8 cellular contexts compared by ENCODE assay signal in genomic region chr1:17335821-17336718, GRCh38. TPM values are rescaled to one million over a fixed set of nuclear protein-coding genes. Genes with fewer than 3 reads are reported as not detected.
DNase-seq lines count a peak whose midpoint lies in the region; ATAC-seq and TF ChIP-seq lines count a peak whose summit lies in the region.

No MANE protein-coding gene starts in this region.

- H3K4me3 ChIP-seq in left lung: no peak overlapping the region

- no peaks in the 10 kb centered on the region for H3K9me3 Mint-ChIP-seq in activated B cell treated with CpG ODN at 0.5 μM for 24 hours

- no peaks in the 10 kb centered on the region for H3K4me1 ChIP-seq in left lung

- CTCF ChIA-PET in activated B cell treated with CpG ODN at 0.5 μM for 24 hours (lab: Charles Lee): interaction anchor here (1.6 to 3.1 kb wide), 3 partner anchors 98 to 275 kb away, joined by 4 to 25 read pairs (median 23); no protein-coding TSS in a partner anchor

- ATAC-seq in activated B cell treated with CpG ODN at 0.5 μM for 24 hours (ENCODE audit: low read depth) (no peak), left lung (peak; percentile 76), HG02588 (IDR thresholded peaks at IDR 0.05; ENCODE audit: unreplicated experiment) (no peak)

- peaks cover 19% of the 10 kb centered on the region for H3K27me3 Mint-ChIP-seq in activated B cell treated with CpG ODN at 0.5 μM for 24 hours

- peak; percentile 48 to 63 for DNase-seq in NCI-H524 (lab: John Stamatoyannopoulos, UW)
- DNase-seq in NCI-H524 treated with DMSO at 0.1 percent for 48 hours (lab: John Stamatoyannopoulos, UW): no peak
- DNase-seq in NCI-H2029 (lab: John Stamatoyannopoulos, UW): peak; percentile 29
- DNase-seq in activated B cell treated with CpG ODN at 0.5 μM for 24 hours: peak; percentile 61
- peak; percentile 28 for DNase-seq in central memory CD4-positive, alpha-beta T cell
- DNase-seq in left lung: peak; percentile 46 to 92
- DNase-seq in stimulated activated CD4-positive, alpha-beta T cell treated with anti-CD3 and anti-CD28 coated beads, Interleukin-4, amount 100 ng/mL, for 4 hours: peak; percentile 21 to 67

- TF ChIP-seq CTCF in activated B cell treated with CpG ODN at 0.5 μM for 24 hours (IDR thresholded peaks at IDR 0.05): peak; percentile 82
- TF ChIP-seq CTCF in left lung (IDR thresholded peaks at IDR 0.05): peak; percentile 73 to 84

- no peaks in the 10 kb centered on the region for H3K9me3 ChIP-seq in left lung

- no peak overlapping the region for H3K4me3 Mint-ChIP-seq in activated B cell treated with CpG ODN at 0.5 μM for 24 hours

- H3K36me3 ChIP-seq in left lung: peaks cover 0 to 11% of the 10 kb centered on the region in 2 donors

- peaks cover 0 to 40% of the 10 kb centered on the region in 2 donors for H3K27me3 ChIP-seq in left lung

- no peaks in the 10 kb centered on the region for H3K36me3 Mint-ChIP-seq in activated B cell treated with CpG ODN at 0.5 μM for 24 hours (ENCODE audit: low read depth)

- H3K27ac Mint-ChIP-seq in activated B cell treated with CpG ODN at 0.5 μM for 24 hours: no peak overlapping the region

- intact Hi-C loops in activated B cell treated with CpG ODN at 0.5 μM for 24 hours (cut with micrococcal nuclease) (loop anchor here (1.0 to 2.0 kb wide), 2 partner anchors 99 to 211 kb away; no protein-coding TSS in a partner anchor), left lung (cut with DNase I) (no loop called here)

- POLR2A ChIA-PET in activated B cell treated with CpG ODN at 0.5 μM for 24 hours (lab: Charles Lee): interaction anchor here (0.7 kb wide), 1 partner anchor 275 kb away, joined by 4 read pairs; no protein-coding TSS in a partner anchor

- H3K4me1 Mint-ChIP-seq in activated B cell treated with CpG ODN at 0.5 μM for 24 hours: no peaks in the 10 kb centered on the region

- H3K27ac ChIP-seq in left lung: no peak overlapping the region

RNA-seq across cellular contexts. Expression of gene PADI4, which starts 28.1 kb away (rescaled TPM):
- total RNA-seq in activated B cell treated with CpG ODN at 0.5 μM for 24 hours: 0.29 and 0.42 TPM in 2 replicates
- 10 to 100 TPM in 1 of 2 donors, 1 to 10 TPM in 1; 2.8 to 13.8 TPM for total RNA-seq in left lung

RNA-seq across cellular contexts. Expression of gene PADI6, which starts 35.9 kb away (rescaled TPM):
- total RNA-seq in activated B cell treated with CpG ODN at 0.5 μM for 24 hours: not detected in 2 replicates
- total RNA-seq in left lung: not detected
